ENCODE assay signal across 27 cellular contexts in genomic region chr15:98257290-98257689, GRCh38.
"Had no signal": no experiment of that assay in that cellular context is flagged by ENCODE, and none has a peak within 500 bp of the region (broad histone marks: within the 10 kb centered on the region; RNA-seq: fewer than 3 reads in every experiment).

No MANE protein-coding gene starts in this region.

- H3K36me3 ChIP-seq: esophagus muscularis mucosa, gastroesophageal sphincter, heart right ventricle, left lung, prostate gland, right atrium auricular region, stomach, thyroid gland had no signal

- H3K4me1 ChIP-seq: esophagus muscularis mucosa, foreskin keratinocyte, gastroesophageal sphincter, heart right ventricle, left lung, prostate gland, right atrium auricular region, stomach, thyroid gland had no signal

- DNase-seq: dorsolateral prefrontal cortex; effector CD8-positive, alpha-beta T cell; foreskin keratinocyte; heart right ventricle; hippocampal formation; kidney; left lung; mesenchymal stem cell; mucosa of descending colon; naive B cell; nucleus accumbens; stimulated activated CD4-positive, alpha-beta T cell treated with anti-CD3 and anti-CD28 coated beads, Interleukin-12 subunit alpha, Interleukin-12 subunit beta, amount 100 ng/mL, for 4 hours; stimulated activated CD4-positive, alpha-beta T cell treated with anti-CD3 and anti-CD28 coated beads, Interleukin-1b, Interleukin-23, amount 100 ng/mL, for 48 hours; stimulated activated CD4-positive, alpha-beta T cell treated with anti-CD3 and anti-CD28 coated beads, Interleukin-4, amount 100 ng/mL, for 1 hour; stimulated activated CD8-positive, alpha-beta memory T cell treated with anti-CD3 and anti-CD28 coated beads, Interleukin-4, amount 100 ng/mL, for 48 hours; stimulated activated naive CD4-positive, alpha-beta T cell treated with Interleukin-2 at 50 U/mL for 16 hours; stomach; thyroid gland; trophoblast cell had no signal

- H3K27ac ChIP-seq: dorsolateral prefrontal cortex, esophagus muscularis mucosa, foreskin keratinocyte, gastroesophageal sphincter, heart right ventricle, left lung, prostate gland, right atrium auricular region, stomach, thyroid gland had no signal

- ATAC-seq: foreskin keratinocyte; gastroesophageal sphincter; heart right ventricle; left lung; mucosa of descending colon; natural killer cell treated with Interleukin-12 subunit alpha and Interleukin-12 subunit beta and Interleukin-15 and Interleukin-18, amount 100 ng/mL, for 72 hours; sciatic nerve had no signal

- H3K4me3 ChIP-seq: dorsolateral prefrontal cortex, esophagus muscularis mucosa, gastroesophageal sphincter, heart right ventricle, left lung, mucosa of descending colon, prostate gland, right atrium auricular region, smooth muscle cell, stomach, thyroid gland had no signal

- H3K4me1 Mint-ChIP-seq: mesothelial cell of epicardium, naive B cell had no signal

- H3K36me3 Mint-ChIP-seq: mesothelial cell of epicardium; naive B cell; natural killer cell treated with Interleukin-12 subunit alpha and Interleukin-12 subunit beta and Interleukin-15 and Interleukin-18, amount 100 ng/mL, for 72 hours had no signal

- H3K27ac Mint-ChIP-seq: mesothelial cell of epicardium; naive B cell; natural killer cell treated with Interleukin-12 subunit alpha and Interleukin-12 subunit beta and Interleukin-15 and Interleukin-18, amount 100 ng/mL, for 72 hours had no signal

- H3K4me3 Mint-ChIP-seq: mesothelial cell of epicardium; naive B cell; natural killer cell treated with Interleukin-12 subunit alpha and Interleukin-12 subunit beta and Interleukin-15 and Interleukin-18, amount 100 ng/mL, for 72 hours had no signal

- H3K9me3 Mint-ChIP-seq: natural killer cell treated with Interleukin-12 subunit alpha and Interleukin-12 subunit beta and Interleukin-15 and Interleukin-18, amount 100 ng/mL, for 72 hours had no signal

- H3K27me3 ChIP-seq: foreskin keratinocyte, right atrium auricular region, thyroid gland had no signal

- H3K9me3 ChIP-seq: prostate gland, thyroid gland had no signal
